ENCODE assay signal across 1 cellular context in the genomic region with DNA sequence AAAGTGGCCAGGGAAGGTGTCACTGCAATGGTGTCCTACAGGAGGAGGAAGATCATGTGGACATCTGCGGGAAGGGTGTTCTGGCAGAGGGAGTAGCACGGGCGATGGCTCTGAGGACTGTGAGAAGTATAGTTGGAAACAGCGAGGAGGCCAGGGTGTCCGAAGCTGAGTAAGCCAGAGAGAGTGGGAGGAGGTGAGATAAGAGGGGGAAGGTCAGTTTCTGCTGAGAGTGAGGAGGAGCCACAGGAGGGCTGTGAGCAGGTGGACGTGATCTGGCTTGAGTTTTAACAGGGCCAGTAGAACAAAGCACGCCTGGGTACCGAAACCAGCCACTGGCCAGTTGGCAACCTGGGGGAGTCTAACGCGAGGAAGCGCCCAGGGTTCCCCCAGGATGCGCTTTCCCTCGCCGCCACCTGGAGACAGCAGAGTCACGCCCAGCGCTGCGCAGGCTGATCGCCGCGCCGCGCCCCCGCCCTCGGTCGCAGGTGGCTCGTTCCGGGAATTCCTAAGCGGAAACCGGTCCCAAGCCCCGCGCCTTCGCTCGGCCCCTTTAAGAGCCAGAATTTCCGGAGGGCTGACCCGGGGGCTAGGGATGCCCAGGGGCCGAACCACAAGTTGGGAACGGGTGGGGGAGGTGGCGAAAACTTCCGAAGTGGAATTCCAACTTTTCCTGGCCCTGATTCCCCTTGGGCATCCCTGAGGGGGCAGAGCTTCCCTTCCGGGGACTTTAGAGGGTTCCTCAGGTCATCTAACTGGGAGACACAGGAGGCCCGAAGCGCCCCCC.
TF ChIP-seq lines count a peak whose summit lies in the region.

No MANE protein-coding gene starts in this region.

TF ChIP-seq in endothelial cell of umbilical vein, 7 proteins besides CTCF, POLR2A, EP300 and RAD21:
- no peak for TF ChIP-seq FOS (IDR thresholded peaks at IDR 0.05; ENCODE audit: borderline replicate concordance, insufficient read depth, low read length)
- no peak for TF ChIP-seq MYC (IDR thresholded peaks at IDR 0.05; ENCODE audit: low read depth, low read length)
- TF ChIP-seq EZH2 (IDR thresholded peaks at IDR 0.05; ENCODE audit: borderline replicate concordance, low read depth, low read length, severe bottlenecking): peak; percentile 1
TF ChIP-seq in endothelial cell of umbilical vein: peak in this region for 1.
